ENCODE assay signal across 8 cellular contexts in the genomic region with DNA sequence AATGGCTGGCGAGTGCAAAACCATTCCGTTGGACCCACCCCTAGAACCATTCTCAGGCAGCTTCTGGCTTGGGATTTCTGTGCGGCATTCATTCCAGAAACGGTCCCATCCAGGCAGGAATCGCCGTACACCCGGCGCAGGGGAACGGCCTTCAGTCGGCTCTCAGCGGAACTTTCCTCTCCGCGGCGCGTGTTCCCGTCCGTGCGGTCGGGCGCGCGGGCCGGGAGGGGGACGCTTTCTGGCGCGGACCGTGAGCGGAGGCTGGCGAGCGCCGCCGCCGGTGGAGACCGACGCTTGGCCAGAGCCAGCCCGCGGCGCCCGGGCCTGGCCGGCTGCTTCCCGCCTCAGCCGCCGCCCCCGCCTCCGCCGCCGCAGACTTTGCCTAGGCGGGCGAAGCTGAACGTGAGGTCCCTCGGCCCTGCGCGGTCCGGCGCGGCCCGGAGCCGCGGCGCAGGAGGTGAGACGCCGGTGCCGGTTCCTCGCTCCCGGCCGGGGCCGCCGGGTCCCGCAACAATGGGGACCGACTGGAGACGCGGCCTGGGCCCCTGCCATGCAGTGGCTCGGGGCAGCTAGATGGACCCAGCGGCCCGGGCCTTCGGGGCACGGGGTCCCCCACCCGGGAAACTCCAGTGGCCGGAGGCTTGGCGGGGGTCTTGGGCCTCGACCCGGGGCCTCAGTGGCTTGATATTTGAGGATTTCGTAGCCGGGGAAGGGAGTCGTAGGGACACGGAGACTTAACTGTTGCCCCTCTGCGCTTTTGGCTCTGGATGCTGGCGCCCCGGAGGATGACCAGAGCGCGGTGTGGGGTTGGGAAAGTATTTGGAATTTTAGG. TPM values are rescaled to one million over a fixed set of nuclear protein-coding genes. Genes with fewer than 3 reads are reported as not detected.
DNase-seq lines count a peak whose midpoint lies in the region; ATAC-seq and TF ChIP-seq lines count a peak whose summit lies in the region.

A gene with protein sequence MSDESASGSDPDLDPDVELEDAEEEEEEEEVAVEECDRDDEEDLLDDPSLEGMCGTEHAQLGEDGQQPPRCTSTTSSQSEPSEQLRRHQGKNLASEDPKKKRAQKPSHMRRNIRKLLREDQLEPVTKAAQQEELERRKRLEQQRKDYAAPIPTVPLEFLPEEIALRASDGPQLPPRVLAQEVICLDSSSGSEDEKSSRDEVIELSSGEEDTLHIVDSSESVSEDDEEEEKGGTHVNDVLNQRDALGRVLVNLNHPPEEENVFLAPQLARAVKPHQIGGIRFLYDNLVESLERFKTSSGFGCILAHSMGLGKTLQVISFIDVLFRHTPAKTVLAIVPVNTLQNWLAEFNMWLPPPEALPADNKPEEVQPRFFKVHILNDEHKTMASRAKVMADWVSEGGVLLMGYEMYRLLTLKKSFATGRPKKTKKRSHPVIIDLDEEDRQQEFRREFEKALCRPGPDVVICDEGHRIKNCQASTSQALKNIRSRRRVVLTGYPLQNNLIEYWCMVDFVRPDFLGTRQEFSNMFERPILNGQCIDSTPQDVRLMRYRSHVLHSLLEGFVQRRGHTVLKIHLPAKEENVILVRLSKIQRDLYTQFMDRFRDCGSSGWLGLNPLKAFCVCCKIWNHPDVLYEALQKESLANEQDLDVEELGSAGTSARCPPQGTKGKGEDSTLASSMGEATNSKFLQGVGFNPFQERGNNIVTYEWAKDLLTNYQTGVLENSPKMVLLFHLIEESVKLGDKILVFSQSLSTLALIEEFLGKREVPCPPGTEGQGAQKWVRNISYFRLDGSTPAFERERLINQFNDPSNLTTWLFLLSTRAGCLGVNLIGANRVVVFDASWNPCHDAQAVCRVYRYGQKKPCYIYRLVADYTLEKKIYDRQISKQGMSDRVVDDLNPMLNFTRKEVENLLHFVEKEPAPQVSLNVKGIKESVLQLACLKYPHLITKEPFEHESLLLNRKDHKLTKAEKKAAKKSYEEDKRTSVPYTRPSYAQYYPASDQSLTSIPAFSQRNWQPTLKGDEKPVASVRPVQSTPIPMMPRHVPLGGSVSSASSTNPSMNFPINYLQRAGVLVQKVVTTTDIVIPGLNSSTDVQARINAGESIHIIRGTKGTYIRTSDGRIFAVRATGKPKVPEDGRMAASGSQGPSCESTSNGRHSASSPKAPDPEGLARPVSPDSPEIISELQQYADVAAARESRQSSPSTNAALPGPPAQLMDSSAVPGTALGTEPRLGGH (N-terminal part only) (plus strand): TSS at position 261 of the 832 bp plus-strand sequence. CDS start 51,702 bp downstream, outside the sequence.

- H3K4me1 ChIP-seq in PC-3 (ENCODE audit: insufficient read depth, low read length) (peaks cover 14% of the 10 kb centered on the region), esophagus muscularis mucosa (peaks cover 21 to 39% (median 35%) of the 10 kb centered on the region in 4 donors)

- in situ Hi-C loops in Caki2 (cut with HindIII; ENCODE audit: low pct_unique_long_range_greater_than_20kb, low sequenced_read_pairs), result no loop called here

- TF ChIP-seq EP300 in esophagus muscularis mucosa (IDR thresholded peaks at IDR 0.05), result no peak

- H3K4me3 ChIP-seq in PC-3 (ENCODE audit: low read length) (peak within 1 kb of the TSS; percentile 85), esophagus muscularis mucosa (peak within 1 kb of the TSS; percentile 78 to 99 (median 97))

- peak within 1 kb of the TSS; percentile 99 for H2AFZ ChIP-seq in PC-3 (ENCODE audit: low read length)

- no peaks in the 10 kb centered on the region for H3K9me3 ChIP-seq in PC-3 (ENCODE audit: low read length)
- no peaks in the 10 kb centered on the region for H3K9me3 ChIP-seq in esophagus muscularis mucosa

- H3K27me3 ChIP-seq in PC-3 (ENCODE audit: low read length) (no peaks in the 10 kb centered on the region), esophagus muscularis mucosa (no peaks in the 10 kb centered on the region)

- POLR2A ChIA-PET in PC-3 (lab: Charles Lee; ENCODE audit: unreplicated experiment), result interaction anchor here (0.6 to 1.2 kb wide), 5 partner anchors 39 to 1446 kb away, joined by 3 to 42 read pairs (median 5); a partner anchor contains a TSS

- ATAC-seq in GM19463 (IDR thresholded peaks at IDR 0.05; ENCODE audit: unreplicated experiment), result peak; percentile 81
- ATAC-seq in PC-3, result peak; percentile 84

- H3K9ac ChIP-seq in PC-3 (ENCODE audit: low read length), result peak within 1 kb of the TSS; percentile 97

- H3K79me2 ChIP-seq in PC-3 (ENCODE audit: low read length), result peaks cover 43% of the 10 kb centered on the region

- H3K4me2 ChIP-seq in PC-3 (ENCODE audit: low read length), result peak within 1 kb of the TSS; percentile 96

- intact Hi-C loops in PC-3 (cut with micrococcal nuclease), result loop anchor here (1.0 kb wide), 1 partner anchor 36 kb away; no protein-coding TSS in a partner anchor
- intact Hi-C loops in esophagus muscularis mucosa (cut with DNase I), result loop anchor here (2.0 to 10.0 kb wide), 2 partner anchors 36 to 86 kb away; no protein-coding TSS in a partner anchor

- BruUV-seq in PC-3 (replicated peaks; lab: Mats Ljungman, UMichigan), result no TSS peak

- H3K36me3 ChIP-seq in PC-3 (ENCODE audit: low read depth, low read length), result peaks cover 5% of the 10 kb centered on the region; the same call in 1 of the 2 replicates
- peaks cover 0 to 18% (median 5%) of the 10 kb centered on the region in 4 donors for H3K36me3 ChIP-seq in esophagus muscularis mucosa

- TF ChIP-seq POLR2A in esophagus muscularis mucosa (IDR thresholded peaks at IDR 0.05; ENCODE audit: low read depth), result no peak

- 0% methylated on average over 4 of the region's 91 CpGs for WGBS in esophagus muscularis mucosa

- H4K20me1 ChIP-seq in PC-3 (ENCODE audit: low read length), result peaks cover 6% of the 10 kb centered on the region; the same call in 1 of the 2 replicates

- CTCF ChIA-PET in PC-3 (lab: Charles Lee), result interaction anchor here (0.8 to 1.1 kb wide), 3 partner anchors 37 to 143 kb away, joined by 3 to 4 read pairs (median 3); no protein-coding TSS in a partner anchor

- H3K27ac ChIP-seq in PC-3 (ENCODE audit: low read length), result peak within 1 kb of the TSS; percentile 35
- peak within 1 kb of the TSS; percentile 89 to 96 (median 94) for H3K27ac ChIP-seq in esophagus muscularis mucosa (replicated peaks in 1 of 4)

- no peaks in the 10 kb centered on the region for H3K9me2 ChIP-seq in PC-3 (replicated peaks; ENCODE audit: low read length)

- peak; percentile 68 for DNase-seq in Caki2 (ENCODE audit: low read depth)
- DNase-seq in HT1080 (ENCODE audit: low read depth), result peak; percentile 78
- peak; percentile 89 for DNase-seq in PC-3
- DNase-seq in activated T-cell treated with anti-CD3 and anti-CD28 coated beads, Interleukin-2, amount 50 U/mL, for 48 hours, result peak; percentile 90 to 91
- no peak for DNase-seq in esophagus muscularis mucosa (ENCODE audit: extremely low spot score)
- DNase-seq in myocyte (ENCODE audit: low read depth), result peak; percentile 87
- peak; percentile 47 to 74 for DNase-seq in stimulated activated CD8-positive, alpha-beta memory T cell treated with anti-CD3 and anti-CD28 coated beads, Interleukin-7, amount 100 ng/mL, for 4 hours (ENCODE audit: low read depth in 2 of 2)

- no peaks in the 10 kb centered on the region for H3F3A ChIP-seq in PC-3 (ENCODE audit: low read length, unreplicated experiment)

- TF ChIP-seq CTCF in PC-3 (conservative IDR thresholded peaks at IDR 0.05; ENCODE audit: low read depth, low read length) (peak; percentile 33; the same call in 1 of the 2 replicates), esophagus muscularis mucosa (IDR thresholded peaks at IDR 0.05) (peak; percentile 37 to 56 (median 41))

RNA-seq across cellular contexts. Expression of the gene that starts here (rescaled TPM):
- total RNA-seq in Caki2 (2014; rRNA removed; shearing (Covaris generic); ENCODE audit: low replicate concordance), result 5.8 and 11.1 TPM in 2 replicates
- total RNA-seq in HT1080 (2014; rRNA removed; shearing (Covaris generic)), result 9.3 and 12.3 TPM in 2 replicates
- polyA plus RNA-seq in HT1080 (2015; cell fraction: cytosol; rRNA removed), result 4.0 and 4.5 TPM in 2 replicates
- polyA plus RNA-seq in HT1080 (2015; cell fraction: nucleus; rRNA removed), result 10.1 and 10.8 TPM in 2 replicates
- total RNA-seq in PC-3 (2014; rRNA removed), result 14.3 and 17.7 TPM in 2 replicates
- 10 to 100 TPM; 18.2 to 25.3 (median 23.8) TPM for total RNA-seq in esophagus muscularis mucosa
- total RNA-seq in myocyte, result 11.9 and 14.8 TPM in 2 replicates
- polyA plus RNA-seq in myocyte (2012), result 7.5 TPM
